8 cellular contexts compared by ENCODE assay signal in genomic region chr18:77057043-77057442, GRCh38.
A peak's percentile ranks its signal among the peaks of the same experiment; 100 is the strongest.
DNase-seq lines count a peak whose midpoint lies in the region; ATAC-seq, FAIRE-seq and TF ChIP-seq lines count a peak whose summit lies in the region.

No MANE protein-coding gene starts in this region.

- H3K4me2 ChIP-seq in trophoblast cell (ENCODE audit: low read length), result no peak overlapping the region

- peak overlapping the region; percentile 100 for H3K27ac Mint-ChIP-seq in activated CD4-positive, alpha-beta T cell treated with anti-CD3 and anti-CD28 coated beads for 36 hours
- H3K27ac Mint-ChIP-seq in activated T-helper 1 cell treated with anti-CD3 and anti-CD28 coated beads, Interleukin-12 subunit alpha, Interleukin-12 subunit beta, Interleukin-2, Interleukin-4 antibody, amounts not matched to agents 30 ng/mL and 10 ng/mL and 1 ng/mL, durations not matched to agents 14 hours and 24 hours and 36 hours, result peak overlapping the region; percentile 95

- no peak for ATAC-seq in activated CD4-positive, alpha-beta T cell treated with anti-CD3 and anti-CD28 coated beads for 36 hours

- no peak overlapping the region for H3K14ac ChIP-seq in trophoblast cell (ENCODE audit: low read length)

- H4K12ac ChIP-seq in trophoblast cell (ENCODE audit: low read depth, low read length), result no peak overlapping the region

- TF ChIP-seq POLR2A in H54 (IDR thresholded peaks at IDR 0.05; ENCODE audit: low read depth, low read length), result no peak

- H3K23ac ChIP-seq in trophoblast cell (ENCODE audit: low read length), result no peak overlapping the region

- peaks cover 2% of the 10 kb centered on the region for H3K9me3 ChIP-seq in trophoblast cell (ENCODE audit: insufficient read depth, low read depth, low read length)

- H2BK120ac ChIP-seq in trophoblast cell (ENCODE audit: insufficient read depth, low read length, poor library complexity), result no peak overlapping the region

- H3K27me3 ChIP-seq in layer of hippocampus (ENCODE audit: control insufficient read depth, insufficient read depth, low read length) (no peaks in the 10 kb centered on the region), trophoblast cell (ENCODE audit: insufficient read depth, low read length) (no peaks in the 10 kb centered on the region)

- no peak overlapping the region for H2AFZ ChIP-seq in trophoblast cell (ENCODE audit: insufficient read depth, low read length, poor library complexity)

- intact Hi-C loops in activated CD4-positive, alpha-beta T cell treated with anti-CD3 and anti-CD28 coated beads for 36 hours (cut with DNase I, micrococcal nuclease), result loop anchor here in 1 of 2 experiments (5.0 kb wide), 2 partner anchors 180 to 255 kb away; no protein-coding TSS in a partner anchor
- intact Hi-C loops in activated T-helper 1 cell treated with anti-CD3 and anti-CD28 coated beads, Interleukin-12 subunit alpha, Interleukin-12 subunit beta, Interleukin-2, Interleukin-4 antibody, amounts not matched to agents 30 ng/mL and 10 ng/mL and 1 ng/mL, durations not matched to agents 14 hours and 24 hours and 36 hours (cut with micrococcal nuclease), result no loop called here

- no peak overlapping the region for H2BK12ac ChIP-seq in trophoblast cell (ENCODE audit: low read length)

- no peak overlapping the region for H3K4me3 ChIP-seq in trophoblast cell (ENCODE audit: low read depth, low read length)

- no peak overlapping the region for H3K9ac ChIP-seq in trophoblast cell (ENCODE audit: low read length)

- no peak overlapping the region for H3K4ac ChIP-seq in trophoblast cell (ENCODE audit: low read depth, low read length)

- peaks cover 11 to 14% of the 10 kb centered on the region in 2 experiments for H3K4me1 ChIP-seq in trophoblast cell (ENCODE audit: control insufficient read depth in 1 of 2, insufficient read depth in 2 of 2, low read length in 2 of 2)

- H3K4me1 Mint-ChIP-seq in activated CD4-positive, alpha-beta T cell treated with anti-CD3 and anti-CD28 coated beads for 36 hours, result peaks cover 79% of the 10 kb centered on the region
- peaks cover 79% of the 10 kb centered on the region for H3K4me1 Mint-ChIP-seq in activated T-helper 1 cell treated with anti-CD3 and anti-CD28 coated beads, Interleukin-12 subunit alpha, Interleukin-12 subunit beta, Interleukin-2, Interleukin-4 antibody, amounts not matched to agents 30 ng/mL and 10 ng/mL and 1 ng/mL, durations not matched to agents 14 hours and 24 hours and 36 hours (ENCODE audit: low read depth)

- CTCF ChIA-PET in activated CD4-positive, alpha-beta T cell treated with anti-CD3 and anti-CD28 coated beads for 36 hours (lab: Charles Lee), result interaction anchor here (0.6 to 6.2 kb wide), 8 partner anchors 12 to 135 kb away, joined by 3 to 42 read pairs (median 5); no protein-coding TSS in a partner anchor

- H3K18ac ChIP-seq in trophoblast cell (ENCODE audit: low read length), result no peak overlapping the region

- POLR2A ChIA-PET in activated CD4-positive, alpha-beta T cell treated with anti-CD3 and anti-CD28 coated beads for 36 hours (lab: Charles Lee), result no interaction called here

- no peak overlapping the region for H2BK5ac ChIP-seq in trophoblast cell (ENCODE audit: low read depth, low read length, poor library complexity)

- peaks cover 0 to 3% of the 10 kb centered on the region in 2 experiments for H3K36me3 ChIP-seq in trophoblast cell (ENCODE audit: control insufficient read depth in 1 of 2, insufficient read depth in 2 of 2, low read length in 2 of 2)

- peaks cover 24% of the 10 kb centered on the region for H3K36me3 Mint-ChIP-seq in activated CD4-positive, alpha-beta T cell treated with anti-CD3 and anti-CD28 coated beads for 36 hours (ENCODE audit: low read depth)
- peaks cover 21% of the 10 kb centered on the region for H3K36me3 Mint-ChIP-seq in activated T-helper 1 cell treated with anti-CD3 and anti-CD28 coated beads, Interleukin-12 subunit alpha, Interleukin-12 subunit beta, Interleukin-2, Interleukin-4 antibody, amounts not matched to agents 30 ng/mL and 10 ng/mL and 1 ng/mL, durations not matched to agents 14 hours and 24 hours and 36 hours (ENCODE audit: low read depth)

- WGBS in trophoblast cell (ENCODE audit: extremely low coverage, insufficient coverage, insufficient read length), result no CpG with 5 or more reads among the region's 4 CpGs

- H3K27ac ChIP-seq in layer of hippocampus (ENCODE audit: low read depth, low read length) (peak overlapping the region; percentile 58), trophoblast cell (ENCODE audit: low read depth, low read length) (no peak overlapping the region)

- no peak for DNase-seq in activated CD4-positive, alpha-beta T cell treated with anti-CD3 and anti-CD28 coated beads for 36 hours
- DNase-seq in activated CD4-positive, alpha-beta T cell treated with anti-CD3 and anti-CD28 coated beads, Interleukin-2, amount 50 U/mL, for 48 hours, result no peak
- DNase-seq in activated T-helper 1 cell treated with anti-CD3 and anti-CD28 coated beads, Interleukin-12 subunit alpha, Interleukin-12 subunit beta, Interleukin-2, Interleukin-4 antibody, amounts not matched to agents 30 ng/mL and 10 ng/mL and 1 ng/mL, durations not matched to agents 14 hours and 24 hours and 36 hours (ENCODE audit: low spot score), result no peak
- peak; percentile 44 for DNase-seq in superior temporal gyrus (ENCODE audit: extremely low spot score)
- no peak for DNase-seq in trophoblast cell
- DNase-seq in H54 (ENCODE audit: insufficient read length, low spot score), result no peak
- DNase-seq in KG1 (lab: John Stamatoyannopoulos, UW), result no peak

- H3K4me3 Mint-ChIP-seq in activated CD4-positive, alpha-beta T cell treated with anti-CD3 and anti-CD28 coated beads for 36 hours, result no peak overlapping the region
- no peak overlapping the region for H3K4me3 Mint-ChIP-seq in activated T-helper 1 cell treated with anti-CD3 and anti-CD28 coated beads, Interleukin-12 subunit alpha, Interleukin-12 subunit beta, Interleukin-2, Interleukin-4 antibody, amounts not matched to agents 30 ng/mL and 10 ng/mL and 1 ng/mL, durations not matched to agents 14 hours and 24 hours and 36 hours

- no peaks in the 10 kb centered on the region for H3K79me2 ChIP-seq in trophoblast cell (ENCODE audit: control insufficient read depth, insufficient read depth, low read length, poor library complexity)

- no peaks in the 10 kb centered on the region for H3K27me3 Mint-ChIP-seq in activated CD4-positive, alpha-beta T cell treated with anti-CD3 and anti-CD28 coated beads for 36 hours
- H3K27me3 Mint-ChIP-seq in activated T-helper 1 cell treated with anti-CD3 and anti-CD28 coated beads, Interleukin-12 subunit alpha, Interleukin-12 subunit beta, Interleukin-2, Interleukin-4 antibody, amounts not matched to agents 30 ng/mL and 10 ng/mL and 1 ng/mL, durations not matched to agents 14 hours and 24 hours and 36 hours (ENCODE audit: insufficient read depth), result no peaks in the 10 kb centered on the region

- H2AK5ac ChIP-seq in trophoblast cell (ENCODE audit: low read length), result no peak overlapping the region

- FAIRE-seq in H54 (lab: Jason Lieb, UNC), result no peak

- H3K79me1 ChIP-seq in trophoblast cell (ENCODE audit: low read length), result no peaks in the 10 kb centered on the region

- H3K9me3 Mint-ChIP-seq in activated CD4-positive, alpha-beta T cell treated with anti-CD3 and anti-CD28 coated beads for 36 hours (ENCODE audit: low read depth), result no peaks in the 10 kb centered on the region
- H3K9me3 Mint-ChIP-seq in activated T-helper 1 cell treated with anti-CD3 and anti-CD28 coated beads, Interleukin-12 subunit alpha, Interleukin-12 subunit beta, Interleukin-2, Interleukin-4 antibody, amounts not matched to agents 30 ng/mL and 10 ng/mL and 1 ng/mL, durations not matched to agents 14 hours and 24 hours and 36 hours, result no peaks in the 10 kb centered on the region

- H4K91ac ChIP-seq in trophoblast cell (ENCODE audit: low read depth, low read length), result no peak overlapping the region

- no peak overlapping the region for H4K8ac ChIP-seq in trophoblast cell (ENCODE audit: low read depth, low read length)
